11 cellular contexts compared by ENCODE assay signal in genomic region chr7:158816271-158816670, GRCh38. TPM values are rescaled to one million over a fixed set of nuclear protein-coding genes. Genes with fewer than 3 reads are reported as not detected.
DNase-seq lines count a peak whose midpoint lies in the region; ATAC-seq and TF ChIP-seq lines count a peak whose summit lies in the region.
"Had no signal": no experiment of that assay in that cellular context is flagged by ENCODE, and none has a peak within 500 bp of the region (broad histone marks: within the 10 kb centered on the region; RNA-seq: fewer than 3 reads in every experiment).

No MANE protein-coding gene starts in this region.

- no peak for TF ChIP-seq RAD21 in SK-N-SH (IDR thresholded peaks at IDR 0.05; ENCODE audit: low read length)

- POLR2A ChIA-PET in SK-N-SH (lab: Yijun Ruan, JAX), result no interaction called here

- H3K27me3 ChIP-seq in SK-N-SH (ENCODE audit: insufficient read depth) (no peaks in the 10 kb centered on the region), adipocyte (replicated peaks; ENCODE audit: control insufficient read depth, insufficient read depth, low read length) (no peaks in the 10 kb centered on the region), testis (no peaks in the 10 kb centered on the region)
- H3K27me3 ChIP-seq: adrenal gland had no signal

- intact Hi-C loops in testis (cut with DNase I; ENCODE audit: low total_unique reads) (no loop called here), left colon (cut with DNase I, micrococcal nuclease) (loop anchor here in 1 of 2 donors (5.0 kb wide), 1 partner anchor 34 kb away; no protein-coding TSS in a partner anchor)

- peaks cover 83% of the 10 kb centered on the region for H3K79me2 ChIP-seq in SK-N-SH (ENCODE audit: insufficient read depth)

- CTCF ChIA-PET in SK-N-SH (lab: Yijun Ruan, JAX), result interaction anchor here (0.6 to 1.5 kb wide), 4 partner anchors 11 to 56 kb away, joined by 3 to 4 read pairs (median 4); no protein-coding TSS in a partner anchor

- no peak for TF ChIP-seq POLR2A in testis (IDR thresholded peaks at IDR 0.05)

- H3K9ac ChIP-seq in SK-N-SH (no peak overlapping the region), adipocyte (ENCODE audit: low read length) (peak overlapping the region; percentile 83)

- no peak for DNase-seq in SK-N-SH
- DNase-seq in adipocyte (ENCODE audit: low read depth), result peak; percentile 47
- peak; percentile 84 for DNase-seq in islet precursor cell
- DNase-seq in testis, result no peak
- DNase-seq in left colon, result no peak
- no peak for DNase-seq in foreskin melanocyte
- no peak for DNase-seq in DMS53 (lab: John Stamatoyannopoulos, UW)
- DNase-seq: adrenal gland, MM.1S, SHP77 had no signal

- H3K36me3 ChIP-seq in SK-N-SH (replicated peaks in 1 of 2; ENCODE audit: control insufficient read depth in 1 of 2, insufficient read depth in 2 of 2, low read length in 1 of 2) (no peaks in the 10 kb centered on the region), adipocyte (ENCODE audit: control insufficient read depth, insufficient read depth, low read length, severe bottlenecking) (no peaks in the 10 kb centered on the region), testis (ENCODE audit: low read depth, missing control alignments) (no peaks in the 10 kb centered on the region)
- H3K36me3 ChIP-seq: adrenal gland had no signal

- H3F3A ChIP-seq in SK-N-SH (replicated peaks; ENCODE audit: insufficient read depth), result peaks cover 36% of the 10 kb centered on the region

- H3K4me1 ChIP-seq in SK-N-SH (ENCODE audit: control insufficient read depth in 1 of 2, insufficient read depth in 2 of 2, low read depth in 1 of 2, low read length in 1 of 2), result peaks cover 30 to 35% of the 10 kb centered on the region in 2 experiments
- H3K4me1 ChIP-seq in adipocyte (ENCODE audit: control insufficient read depth, insufficient read depth, low read length), result peaks cover 82% of the 10 kb centered on the region
- peaks cover 60% of the 10 kb centered on the region for H3K4me1 ChIP-seq in testis

- no peak for ATAC-seq in SK-N-SH treated with all-trans-retinoic acid at 6 μM for 48 hours
- ATAC-seq in left colon, result no peak

- H3K4me3 ChIP-seq in SK-N-SH (ENCODE audit: low read depth in 2 of 2, low read length in 1 of 2) (no peak overlapping the region), adipocyte (ENCODE audit: low read length) (peak overlapping the region; percentile 73), testis (no peak overlapping the region)
- H3K4me3 ChIP-seq: adrenal gland had no signal

- TF ChIP-seq CTCF in SK-N-SH (IDR thresholded peaks at IDR 0.05), result no peak
- no peak for TF ChIP-seq CTCF in testis (IDR thresholded peaks at IDR 0.05)

- H3K9me2 ChIP-seq in SK-N-SH, result no peaks in the 10 kb centered on the region

- H2AFZ ChIP-seq in SK-N-SH (ENCODE audit: low read depth), result no peak overlapping the region

- H3K9me3 ChIP-seq in SK-N-SH (no peaks in the 10 kb centered on the region), adipocyte (ENCODE audit: control insufficient read depth, low read length) (no peaks in the 10 kb centered on the region), testis (no peaks in the 10 kb centered on the region)
- H3K9me3 ChIP-seq: adrenal gland had no signal

- 91% methylated on average over 3 of the region's 3 CpGs for WGBS in SK-N-SH (ENCODE audit: low lambda C conversion rate)
- WGBS in testis, 2 donors, result 62 to 67% methylated on average over 3 of the region's 3 CpGs

- H4K20me1 ChIP-seq in SK-N-SH (ENCODE audit: insufficient read depth), result peaks cover 10% of the 10 kb centered on the region; the same call in 1 of the 2 replicates

- H3K4me2 ChIP-seq in SK-N-SH, result peak overlapping the region; percentile 75; the same call in 1 of the 2 replicates

- TF ChIP-seq EP300 in SK-N-SH (IDR thresholded peaks at IDR 0.05; ENCODE audit: borderline replicate concordance in 1 of 2, low read depth in 1 of 2, low read length in 1 of 2), result no peak

- H3K27ac ChIP-seq in SK-N-SH (ENCODE audit: low read depth in 2 of 2, low read length in 1 of 2) (no peak overlapping the region), testis (peak overlapping the region; percentile 19 to 90)

TF ChIP-seq in SK-N-SH, 30 proteins besides CTCF, POLR2A, EP300 and RAD21 (continues in another document):
- no peak for TF ChIP-seq POLR2AphosphoS5 (IDR thresholded peaks at IDR 0.05; ENCODE audit: low read depth, low read length)
- no peak for TF ChIP-seq FOSL2 (IDR thresholded peaks at IDR 0.05; ENCODE audit: borderline replicate concordance, low read depth)
- TF ChIP-seq TAF1 (IDR thresholded peaks at IDR 0.05; ENCODE audit: borderline replicate concordance, low read depth, low read length), result no peak
- TF ChIP-seq, protein P1, sequence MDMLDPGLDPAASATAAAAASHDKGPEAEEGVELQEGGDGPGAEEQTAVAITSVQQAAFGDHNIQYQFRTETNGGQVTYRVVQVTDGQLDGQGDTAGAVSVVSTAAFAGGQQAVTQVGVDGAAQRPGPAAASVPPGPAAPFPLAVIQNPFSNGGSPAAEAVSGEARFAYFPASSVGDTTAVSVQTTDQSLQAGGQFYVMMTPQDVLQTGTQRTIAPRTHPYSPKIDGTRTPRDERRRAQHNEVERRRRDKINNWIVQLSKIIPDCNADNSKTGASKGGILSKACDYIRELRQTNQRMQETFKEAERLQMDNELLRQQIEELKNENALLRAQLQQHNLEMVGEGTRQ (IDR thresholded peaks at IDR 0.05; ENCODE audit: borderline replicate concordance, low read depth, low read length), result no peak
- TF ChIP-seq CHD2 (IDR thresholded peaks at IDR 0.05; ENCODE audit: low read length, partially characterized antibody), result no peak

TF ChIP-seq in SK-N-SH treated with all-trans-retinoic acid at 6 μM for 48 hours, 23 proteins besides CTCF, POLR2A, EP300 and RAD21 (continues in another document):
- TF ChIP-seq POU6F1 (CRISPR knock-in tag; IDR thresholded peaks at IDR 0.05; ENCODE audit: borderline replicate concordance, low read depth) (no peak), GLIS3 (CRISPR knock-in tag; IDR thresholded peaks at IDR 0.05) (no peak), ARNTL (CRISPR knock-in tag; IDR thresholded peaks at IDR 0.05; ENCODE audit: borderline replicate concordance, low read depth) (no peak), ZC3H10 (CRISPR knock-in tag; IDR thresholded peaks at IDR 0.05) (no peak), PATZ1 (CRISPR knock-in tag; IDR thresholded peaks at IDR 0.05; ENCODE audit: borderline replicate concordance) (no peak)

RNA-seq across cellular contexts. Expression of gene ESYT2, which starts 13.0 kb away (rescaled TPM):
- 34.2 and 42.7 TPM in 2 replicates for polyA plus RNA-seq in SK-N-SH (2012; rRNA removed)
- polyA plus RNA-seq in SK-N-SH (2012; cell fraction: cytosol; rRNA removed), result 34.6 and 42.2 TPM in 2 replicates
- 19.3 and 31.3 TPM in 2 replicates for polyA plus RNA-seq in SK-N-SH (2012; cell fraction: nucleus; rRNA removed)
- total RNA-seq in testis, result 10 to 100 TPM; 61.1 to 73.1 TPM
- 53.9 TPM for polyA plus RNA-seq in testis (ENCODE audit: insufficient read depth, low read depth, low replicate concordance)
- total RNA-seq in left colon, result 10 to 100 TPM; 68.8 to 86.0 TPM

RNA-seq across cellular contexts. Expression of gene DYNC2I1, which starts 40.1 kb away (rescaled TPM):
- polyA plus RNA-seq in SK-N-SH (2012; rRNA removed), result 23.0 and 25.8 TPM in 2 replicates
- 12.8 and 14.4 TPM in 2 replicates for polyA plus RNA-seq in SK-N-SH (2012; cell fraction: cytosol; rRNA removed)
- 89.3 and 188 TPM in 2 replicates for polyA plus RNA-seq in SK-N-SH (2012; cell fraction: nucleus; rRNA removed)
- 10 to 100 TPM; 71.5 to 86.8 TPM for total RNA-seq in testis
- polyA plus RNA-seq in testis (ENCODE audit: insufficient read depth, low read depth, low replicate concordance), result 72.1 TPM
- total RNA-seq in left colon, result 10 to 100 TPM; 20.6 to 22.2 TPM

Comparison
In these comparisons a context has a peak if more than half of its experiments do, and no peak if none do; other contexts are left out.
1. DNase-seq: peak in adipocyte (single experiment) and islet precursor cell (single experiment); none in SK-N-SH (single experiment), testis (single experiment), left colon (0 of 2), foreskin melanocyte (single experiment) and DMS53 (single experiment).
2. H3K27ac ChIP-seq: peak in testis (2 of 2); none in SK-N-SH (0 of 2).